Comparison of ENCODE assay signal across 9 cellular contexts in the genomic region with DNA sequence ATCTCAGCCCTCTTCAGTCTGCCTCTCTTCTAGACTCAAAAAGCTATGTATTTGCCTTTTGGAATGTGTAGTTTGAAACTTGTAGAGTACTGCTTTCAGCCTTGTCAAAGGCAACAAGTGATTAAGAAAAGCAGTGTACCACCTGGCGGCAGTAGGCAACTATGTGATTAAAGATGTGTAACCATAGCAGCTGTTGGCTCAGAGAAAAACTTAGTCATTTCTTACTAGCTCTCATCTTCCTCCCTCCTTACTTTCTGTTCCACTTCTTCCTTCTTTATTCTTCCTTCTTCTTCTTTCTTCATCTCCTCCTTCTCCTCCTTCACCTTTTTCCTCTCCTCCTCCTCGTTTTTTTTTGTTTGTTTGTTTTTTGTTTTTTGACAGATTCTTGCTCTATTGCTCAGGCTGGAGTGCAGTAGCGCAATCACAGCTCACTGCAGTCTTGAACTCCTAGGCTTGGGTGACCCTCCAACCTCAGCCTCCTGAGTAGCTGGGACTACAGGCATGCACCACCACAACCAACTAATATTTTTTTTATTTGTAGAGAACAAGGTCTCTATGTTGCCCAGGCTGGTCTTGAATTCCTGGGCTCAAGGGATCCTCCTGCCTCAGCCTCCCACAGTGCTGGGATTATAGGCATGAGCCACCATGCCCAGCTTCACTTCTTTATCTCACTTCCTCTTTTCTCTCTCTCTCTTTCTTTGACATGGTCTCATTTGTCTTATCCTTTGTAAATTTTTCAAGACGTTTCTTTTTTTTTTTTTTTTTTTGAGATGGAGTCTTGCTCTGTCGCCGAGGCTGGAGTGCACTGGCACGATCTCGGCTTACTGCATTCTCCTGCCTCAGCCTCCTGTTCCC. TPM values are rescaled to one million over a fixed set of nuclear protein-coding genes. Genes with fewer than 3 reads are reported as not detected.
A peak's percentile ranks its signal among the peaks of the same experiment; 100 is the strongest.
DNase-seq lines count a peak whose midpoint lies in the region; ATAC-seq, FAIRE-seq and TF ChIP-seq lines count a peak whose summit lies in the region.
"Had no signal": no experiment of that assay in that cellular context is flagged by ENCODE, and none has a peak within 500 bp of the region (broad histone marks: within the 10 kb centered on the region; RNA-seq: fewer than 3 reads in every experiment).

No MANE protein-coding gene starts in this region.

- H3K9ac ChIP-seq in MM.1S (ENCODE audit: low read length), result no peak overlapping the region

- no peak for FAIRE-seq in pancreas (lab: Jason Lieb, UNC)

- H3K4me1 ChIP-seq in MM.1S (ENCODE audit: low read length), result no peaks in the 10 kb centered on the region
- no peaks in the 10 kb centered on the region for H3K4me1 ChIP-seq in pancreas

- no peak overlapping the region for H2AFZ ChIP-seq in MM.1S (ENCODE audit: low read length)

- no peaks in the 10 kb centered on the region for H3K9me2 ChIP-seq in MM.1S (replicated peaks; ENCODE audit: insufficient read depth, low read length)

- H3K9me3 ChIP-seq in MM.1S (replicated peaks; ENCODE audit: insufficient read depth, low read length) (no peaks in the 10 kb centered on the region; the same call in 1 of the 2 replicates), pancreas (no peaks in the 10 kb centered on the region)

- H3K36me3 ChIP-seq in MM.1S (replicated peaks; ENCODE audit: insufficient read depth, low read length), result no peaks in the 10 kb centered on the region
- H3K36me3 ChIP-seq in pancreas, result peaks cover 0 to 3% (median 0%) of the 10 kb centered on the region in 3 donors

- no peaks in the 10 kb centered on the region for H4K20me1 ChIP-seq in MM.1S (ENCODE audit: insufficient read depth, low read length)

- no peaks in the 10 kb centered on the region for H3F3A ChIP-seq in MM.1S (ENCODE audit: insufficient read depth, low read length)

- intact Hi-C loops in pancreas (cut with DNase I), result no loop called here

- H3K27ac ChIP-seq in MM.1S (ENCODE audit: low read length) (no peak overlapping the region), pancreas (no peak overlapping the region)
- H3K27ac ChIP-seq: C4-2B had no signal

- H3K79me2 ChIP-seq in MM.1S (ENCODE audit: low read length), result peaks cover 7% of the 10 kb centered on the region; the same call in 1 of the 2 replicates

- DNase-seq in activated T-cell treated with anti-CD3 and anti-CD28 coated beads for 24 hours (ENCODE audit: low read depth) (peak; percentile 20), activated T-cell treated with anti-CD3 and anti-CD28 coated beads for 4 hours (no peak), HCEC 1CT (peak; percentile 70), MM.1S (peak; percentile 28), amniotic stem cell (lab: John Stamatoyannopoulos, UW) (peak; percentile 41), pancreas (no peak), NCI-H524 treated with DMSO at 0.1 percent for 48 hours (lab: John Stamatoyannopoulos, UW) (no peak), midbrain (lab: John Stamatoyannopoulos, UW) (no peak)

- no peak overlapping the region for H3K4me2 ChIP-seq in MM.1S (ENCODE audit: low read depth, low read length)

- peak; percentile 12; the same call in 1 of the 2 replicates for TF ChIP-seq CTCF in MM.1S (IDR thresholded peaks at IDR 0.05; ENCODE audit: low read length)
- TF ChIP-seq CTCF in pancreas (IDR thresholded peaks at IDR 0.05), result peak in 1 of 4 donors; percentile 7

- peak; percentile 53 to 68 (median 66) for ATAC-seq in pancreas

- no peaks in the 10 kb centered on the region; the same call in 1 of the 2 replicates for H3K27me3 ChIP-seq in MM.1S (replicated peaks; ENCODE audit: insufficient read depth, low read length)
- no peaks in the 10 kb centered on the region for H3K27me3 ChIP-seq in pancreas

- 79 to 89% methylated on average over 8 of the region's 8 CpGs for WGBS in pancreas, 2 donors

- no peak overlapping the region for H3K4me3 ChIP-seq in MM.1S (ENCODE audit: low read length)
- no peak overlapping the region for H3K4me3 ChIP-seq in pancreas

RNA-seq across cellular contexts. Expression of a gene that starts 32.6 kb away (rescaled TPM):
- 1 to 10 TPM; 5.6 to 9.3 (median 8.8) TPM for total RNA-seq in pancreas
- 1 to 10 TPM; 4.0 to 7.7 TPM for polyA plus RNA-seq in pancreas

RNA-seq across cellular contexts. Expression of a gene that starts 32.8 kb away (rescaled TPM):
- 10 to 100 TPM; 10.8 to 15.8 (median 13.1) TPM for total RNA-seq in pancreas
- polyA plus RNA-seq in pancreas, result 10 to 100 TPM; 13.5 to 18.4 TPM

Comparison
In these comparisons a context has a peak if more than half of its experiments do, and no peak if none do; other contexts are left out.
1. DNase-seq: peak in activated T-cell treated with anti-CD3 and anti-CD28 coated beads for 24 hours (single experiment), HCEC 1CT (single experiment), MM.1S (single experiment) and amniotic stem cell (single experiment); none in activated T-cell treated with anti-CD3 and anti-CD28 coated beads for 4 hours (single experiment), pancreas (0 of 6), NCI-H524 treated with DMSO at 0.1 percent for 48 hours (single experiment) and midbrain (single experiment).